ENCODE assay signal across 10 cellular contexts in the genomic region with DNA sequence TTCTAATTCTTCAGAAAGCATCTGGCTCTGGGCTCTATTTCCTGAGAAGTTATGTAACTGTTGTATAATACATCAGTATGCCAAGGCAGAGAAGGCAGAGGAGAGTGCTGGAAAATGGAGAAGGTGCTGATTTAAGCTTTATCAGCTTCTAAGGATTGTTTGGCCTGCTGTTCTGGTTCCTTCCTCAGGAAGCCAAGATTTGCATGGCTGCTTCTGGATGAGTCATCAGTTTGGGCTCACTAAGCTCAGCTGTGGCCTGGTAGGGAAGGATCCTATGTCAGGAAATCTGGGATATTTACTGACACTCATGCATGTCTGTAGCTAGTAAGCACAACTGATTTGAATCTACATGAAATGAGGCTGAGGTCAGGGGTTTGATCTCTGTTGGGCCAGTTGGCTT.
A peak's percentile ranks its signal among the peaks of the same experiment; 100 is the strongest.
DNase-seq lines count a peak whose midpoint lies in the region; FAIRE-seq and TF ChIP-seq lines count a peak whose summit lies in the region.
"Had no signal": no experiment of that assay in that cellular context is flagged by ENCODE, and none has a peak within 500 bp of the region (broad histone marks: within the 10 kb centered on the region; RNA-seq: fewer than 3 reads in every experiment).

No MANE protein-coding gene starts in this region.

- H3K4me2 ChIP-seq in fibroblast of lung (ENCODE audit: extremely low read depth, insufficient read depth, low read length) = no peak overlapping the region

- intact Hi-C loops in testis (cut with DNase I; ENCODE audit: low total_unique reads) = no loop called here

- no peaks in the 10 kb centered on the region for H3K27me3 ChIP-seq in fibroblast of lung (ENCODE audit: control insufficient read depth, insufficient read depth, low read length)
- H3K27me3 ChIP-seq in testis = no peaks in the 10 kb centered on the region
- H3K27me3 ChIP-seq: dorsolateral prefrontal cortex had no signal

- peaks cover 3% of the 10 kb centered on the region for H3K36me3 Mint-ChIP-seq in osteocyte (ENCODE audit: unreplicated experiment)

- H3K4me3 ChIP-seq in fibroblast of lung (replicated peaks in 1 of 4; ENCODE audit: control extremely low read depth in 1 of 4, insufficient read depth in 1 of 4, low read depth in 3 of 4, low read length in 4 of 4) (no peak overlapping the region), testis (no peak overlapping the region)
- H3K4me3 ChIP-seq: dorsolateral prefrontal cortex, K562 had no signal

- H3K9me3 ChIP-seq in fibroblast of lung (ENCODE audit: control insufficient read depth, insufficient read depth, low read depth, low read length) = no peaks in the 10 kb centered on the region
- no peaks in the 10 kb centered on the region for H3K9me3 ChIP-seq in testis

- no peak overlapping the region for H3K27ac ChIP-seq in fibroblast of lung (ENCODE audit: insufficient read depth, low read length)
- no peak overlapping the region for H3K27ac ChIP-seq in testis
- H3K27ac ChIP-seq: dorsolateral prefrontal cortex had no signal

- peak overlapping the region; percentile 24 for H2AFZ ChIP-seq in fibroblast of lung (ENCODE audit: low read length)

- H3K79me2 ChIP-seq in fibroblast of lung (ENCODE audit: control insufficient read depth, insufficient read depth, low read length) = no peaks in the 10 kb centered on the region

- H3K4me1 Mint-ChIP-seq in osteocyte (ENCODE audit: unreplicated experiment) = peaks cover 13% of the 10 kb centered on the region

- H3K36me3 ChIP-seq in fibroblast of lung (ENCODE audit: control insufficient read depth, insufficient read depth, low read length) = no peaks in the 10 kb centered on the region
- H3K36me3 ChIP-seq in testis (ENCODE audit: low read depth, missing control alignments) = no peaks in the 10 kb centered on the region

- no peak overlapping the region for H3K9ac ChIP-seq in fibroblast of lung (ENCODE audit: insufficient read depth, low read length)

- peak overlapping the region; percentile 87 for H3K27ac Mint-ChIP-seq in osteocyte (ENCODE audit: unreplicated experiment)

- H3K4me3 Mint-ChIP-seq in osteocyte (ENCODE audit: unreplicated experiment) = no peak overlapping the region

- H3K9me3 Mint-ChIP-seq in osteocyte (ENCODE audit: unreplicated experiment) = peaks cover 9% of the 10 kb centered on the region

- TF ChIP-seq CTCF in fibroblast of lung (conservative IDR thresholded peaks at IDR 0.05 in 1 of 2, IDR thresholded peaks at IDR 0.05 in 1 of 2; ENCODE audit: low read depth in 1 of 2, low read length in 2 of 2) (no peak), osteocyte (IDR thresholded peaks at IDR 0.05) (no peak), testis (IDR thresholded peaks at IDR 0.05) (no peak)

- no peaks in the 10 kb centered on the region for H4K20me1 ChIP-seq in fibroblast of lung (ENCODE audit: control insufficient read depth, extremely low read depth, insufficient read depth, low read length)

- FAIRE-seq in GM12892 (lab: Jason Lieb, UNC) = no peak
- FAIRE-seq: K562 had no signal

- H3K4me1 ChIP-seq in fibroblast of lung (ENCODE audit: control insufficient read depth, extremely low read depth, insufficient read depth, low read length) = no peaks in the 10 kb centered on the region
- H3K4me1 ChIP-seq in testis = no peaks in the 10 kb centered on the region

- TF ChIP-seq POLR2A in testis (IDR thresholded peaks at IDR 0.05) (no peak), GM12892 (IDR thresholded peaks at IDR 0.05; ENCODE audit: low read depth, low read length) (no peak)

- peak; percentile 84 for DNase-seq in ELR (ENCODE audit: low read depth)
- DNase-seq in OCI-M1 (lab: John Stamatoyannopoulos, UW) = peak; percentile 43
- peak; percentile 91 to 92 for DNase-seq in fibroblast of lung (ENCODE audit: low read depth in 2 of 2)
- DNase-seq in osteocyte (ENCODE audit: extremely low spot score, unreplicated experiment) = no peak
- no peak for DNase-seq in central memory CD4-positive, alpha-beta T cell
- no peak for DNase-seq in NCI-H345 (lab: John Stamatoyannopoulos, UW)
- DNase-seq in testis = no peak
- DNase-seq in GM12892 (ENCODE audit: insufficient read length) = no peak
- DNase-seq: dorsolateral prefrontal cortex had no signal

- no peaks in the 10 kb centered on the region for H3K27me3 Mint-ChIP-seq in osteocyte (ENCODE audit: unreplicated experiment)

Comparison
In these comparisons a context has a peak if more than half of its experiments do, and no peak if none do; other contexts are left out.
1. DNase-seq: peak in ELR (single experiment), OCI-M1 (single experiment) and fibroblast of lung (2 of 2); none in osteocyte (single experiment), central memory CD4-positive, alpha-beta T cell (single experiment), NCI-H345 (single experiment), testis (single experiment) and GM12892 (single experiment).